24 cellular contexts compared by ENCODE assay signal in the genomic region with DNA sequence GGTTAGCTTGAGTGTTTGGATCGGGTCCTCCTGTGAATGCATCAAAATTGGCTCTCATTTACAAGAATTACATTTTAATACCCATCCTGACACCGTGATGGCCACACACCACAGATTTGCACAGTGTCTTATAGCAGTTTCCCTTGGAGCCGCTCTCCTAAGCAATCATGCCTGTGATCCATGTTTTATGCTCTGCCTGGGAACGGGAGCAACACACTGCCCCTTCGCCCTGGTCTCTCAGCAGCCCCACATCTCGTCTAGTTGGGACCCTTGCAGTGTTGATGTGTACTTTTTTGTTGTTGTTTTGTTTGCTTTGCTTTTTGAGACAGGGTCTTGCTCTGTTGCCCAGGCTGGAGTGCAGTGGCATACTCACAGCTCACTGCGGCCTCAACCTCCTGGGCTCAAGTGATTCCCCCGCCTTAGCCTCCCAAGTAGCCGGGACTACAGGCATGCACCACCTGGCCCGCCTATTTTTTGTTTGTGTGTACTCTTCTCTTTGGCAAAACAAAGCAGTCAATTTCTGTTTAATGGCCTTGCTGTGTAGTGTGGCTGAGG.
"Had no signal": no experiment of that assay in that cellular context is flagged by ENCODE, and none has a peak within 500 bp of the region (broad histone marks: within the 10 kb centered on the region; RNA-seq: fewer than 3 reads in every experiment).

No MANE protein-coding gene starts in this region.

- FAIRE-seq: endometrium, TTC549 had no signal

- H3K9me3 ChIP-seq: ascending aorta, heart right ventricle, ovary, prostate gland, thyroid gland had no signal

- H3K36me3 ChIP-seq: ascending aorta, brain microvascular endothelial cell, heart right ventricle, ovary, prostate gland, thyroid gland, WERI-Rb-1 had no signal

- H3K4me3 ChIP-seq: ascending aorta, ovary, prostate gland, thyroid gland had no signal

- H3K27me3 ChIP-seq: ascending aorta, brain microvascular endothelial cell, ovary, thyroid gland had no signal

- DNase-seq: activated CD4-positive, alpha-beta T cell treated with anti-CD3 and anti-CD28 coated beads, Interleukin-2, amount 50 U/mL, for 4 hours; activated CD8-positive, alpha-beta memory T cell treated with anti-CD3 and anti-CD28 coated beads for 24 hours; activated CD8-positive, alpha-beta memory T cell treated with anti-CD3 and anti-CD28 coated beads, Interleukin-2, amount 50 U/mL, for 4 hours; activated T-cell treated with anti-CD3 and anti-CD28 coated beads, Interleukin-2, amount 50 U/mL, for 24 hours; brain microvascular endothelial cell; caudate nucleus; effector CD4-positive, alpha-beta T cell; foreskin fibroblast; heart right ventricle; islet precursor cell; left cardiac atrium; naive thymus-derived CD4-positive, alpha-beta T cell; ovary; stimulated activated CD4-positive, alpha-beta T cell treated with anti-CD3 and anti-CD28 coated beads, Interleukin-12 subunit alpha, Interleukin-12 subunit beta, amount 100 ng/mL, for 4 hours; stimulated activated CD4-positive, alpha-beta T cell treated with anti-CD3 and anti-CD28 coated beads, Interleukin-4, amount 100 ng/mL, for 4 hours; substantia nigra; WERI-Rb-1 had no signal

- H3K27ac ChIP-seq: ascending aorta, brain microvascular endothelial cell, heart right ventricle, ovary, prostate gland, thyroid gland, WERI-Rb-1 had no signal

- ATAC-seq: activated naive CD4-positive, alpha-beta T cell treated with anti-CD3 and anti-CD28 coated beads, Interleukin-2, amount 50 U/mL, for 72 hours; activated T-helper 17 cell treated with anti-CD3 and anti-CD28 coated beads, Interleukin-2, amount 50 U/mL, for 72 hours; heart right ventricle; left cardiac atrium; naive thymus-derived CD4-positive, alpha-beta T cell had no signal

- H3K4me1 ChIP-seq: ascending aorta, prostate gland had no signal
